Comparison of ENCODE assay signal across 1 cellular context in the genomic region with DNA sequence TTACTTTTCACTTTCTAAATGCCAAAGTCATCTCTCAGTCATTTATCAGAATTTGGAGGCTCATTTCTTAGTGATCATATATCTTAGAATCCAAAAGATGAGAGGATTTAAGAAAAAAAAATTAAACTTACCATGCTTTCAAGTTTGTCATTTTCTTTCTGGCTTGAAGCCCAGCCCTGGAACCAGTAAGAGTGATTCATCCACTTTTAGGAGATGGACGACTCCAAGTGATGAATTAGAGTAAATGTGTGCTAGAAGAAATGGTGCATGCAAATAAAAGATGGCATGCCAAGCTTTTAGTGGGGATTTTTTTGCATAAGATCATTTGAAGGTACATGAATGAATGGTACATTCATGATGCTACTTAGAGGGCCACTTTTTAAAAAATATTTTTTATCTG.
TF ChIP-seq lines count a peak whose summit lies in the region.

No MANE protein-coding gene starts in this region.

TF ChIP-seq in SK-N-SH, 30 proteins besides CTCF, POLR2A, EP300 and RAD21 (continued from another document):
- TF ChIP-seq, protein P1, sequence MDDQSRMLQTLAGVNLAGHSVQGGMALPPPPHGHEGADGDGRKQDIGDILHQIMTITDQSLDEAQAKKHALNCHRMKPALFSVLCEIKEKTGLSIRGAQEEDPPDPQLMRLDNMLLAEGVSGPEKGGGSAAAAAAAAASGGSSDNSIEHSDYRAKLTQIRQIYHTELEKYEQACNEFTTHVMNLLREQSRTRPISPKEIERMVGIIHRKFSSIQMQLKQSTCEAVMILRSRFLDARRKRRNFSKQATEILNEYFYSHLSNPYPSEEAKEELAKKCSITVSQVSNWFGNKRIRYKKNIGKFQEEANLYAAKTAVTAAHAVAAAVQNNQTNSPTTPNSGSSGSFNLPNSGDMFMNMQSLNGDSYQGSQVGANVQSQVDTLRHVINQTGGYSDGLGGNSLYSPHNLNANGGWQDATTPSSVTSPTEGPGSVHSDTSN (IDR thresholded peaks at IDR 0.05): peak; percentile 97
